ENCODE assay signal across 16 cellular contexts in the genomic region with DNA sequence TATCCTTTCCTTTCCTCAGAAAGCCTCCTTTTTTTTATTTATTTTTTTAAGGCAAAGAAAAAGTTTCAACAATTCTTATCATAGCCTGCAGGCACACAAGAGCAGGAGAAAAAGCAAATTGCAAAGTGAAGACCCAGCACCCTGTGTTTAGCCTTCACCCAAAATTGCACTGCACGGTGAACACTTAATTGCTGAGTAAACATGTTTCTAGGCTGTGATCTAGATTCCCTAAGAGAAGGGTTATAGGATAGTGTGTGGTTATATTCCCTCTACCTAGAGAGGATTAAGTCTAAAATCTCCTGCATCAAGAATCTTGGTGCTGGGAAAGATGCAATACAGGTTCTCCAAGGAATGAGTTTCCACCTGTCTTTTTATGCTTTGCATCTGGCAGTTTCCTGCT.
"Had no signal": no experiment of that assay in that cellular context is flagged by ENCODE, and none has a peak within 500 bp of the region (broad histone marks: within the 10 kb centered on the region; RNA-seq: fewer than 3 reads in every experiment).

No MANE protein-coding gene starts in this region.

- H3K4me1 ChIP-seq: body of pancreas, esophagus squamous epithelium, left lung had no signal

- H3K27me3 Mint-ChIP-seq: activated naive CD8-positive, alpha-beta T cell had no signal

- H3K27ac ChIP-seq: body of pancreas, coronary artery, esophagus squamous epithelium, left lung had no signal

- H3K4me3 Mint-ChIP-seq: activated CD4-positive, alpha-beta T cell treated with anti-CD3 and anti-CD28 coated beads, Interleukin-2, amount 10 ng/mL, durations not matched to agents 24 days and 14 days; activated CD8-positive, alpha-beta T cell treated with anti-CD3 and anti-CD28 coated beads, Interleukin-2, amount 10 ng/mL, durations not matched to agents 7 days and 5 days; activated naive CD8-positive, alpha-beta T cell; activated T-cell treated with anti-CD3 and anti-CD28 coated beads, Interleukin-2, amount 50 U/mL, for 72 hours; central memory CD8-positive, alpha-beta T cell; naive thymus-derived CD8-positive, alpha-beta T cell; stimulated activated effector memory CD8-positive, alpha-beta T cell treated with anti-CD3 and anti-CD28 coated beads, Interleukin-12 subunit alpha, Interleukin-12 subunit beta, amount 100 ng/mL, for 72 hours had no signal

- H3K36me3 Mint-ChIP-seq: stimulated activated effector memory CD8-positive, alpha-beta T cell treated with anti-CD3 and anti-CD28 coated beads, Interleukin-12 subunit alpha, Interleukin-12 subunit beta, amount 100 ng/mL, for 72 hours had no signal

- H3K4me1 Mint-ChIP-seq: activated CD4-positive, alpha-beta T cell treated with anti-CD3 and anti-CD28 coated beads, Interleukin-2, amount 10 ng/mL, durations not matched to agents 24 days and 14 days; central memory CD8-positive, alpha-beta T cell; naive thymus-derived CD8-positive, alpha-beta T cell; stimulated activated effector memory CD8-positive, alpha-beta T cell treated with anti-CD3 and anti-CD28 coated beads, Interleukin-12 subunit alpha, Interleukin-12 subunit beta, amount 100 ng/mL, for 72 hours had no signal

- H3K4me3 ChIP-seq: body of pancreas, coronary artery, esophagus squamous epithelium, left lung had no signal

- DNase-seq: activated CD4-positive, alpha-beta T cell treated with anti-CD3 and anti-CD28 coated beads, Interleukin-2, amount 10 ng/mL, durations not matched to agents 24 days and 14 days; activated CD4-positive, CD25-positive, alpha-beta regulatory T cell; activated CD8-positive, alpha-beta memory T cell treated with anti-CD3 and anti-CD28 coated beads, Interleukin-2, amount 50 U/mL, for 48 hours; activated CD8-positive, alpha-beta T cell treated with anti-CD3 and anti-CD28 coated beads, Interleukin-2, amount 10 ng/mL, durations not matched to agents 7 days and 5 days; activated gamma-delta T cell treated with Interleukin-2 at 50 U/mL for 16 hours; activated T-cell treated with anti-CD3 and anti-CD28 coated beads, Interleukin-2, amount 50 U/mL, for 72 hours; body of pancreas; esophagus squamous epithelium; hippocampal formation; left lung; mammary epithelial cell; naive thymus-derived CD8-positive, alpha-beta T cell had no signal

- H3K9me3 ChIP-seq: body of pancreas, esophagus squamous epithelium, left lung had no signal

- H3K27me3 ChIP-seq: body of pancreas, esophagus squamous epithelium, left lung had no signal

- ATAC-seq: activated CD8-positive, alpha-beta T cell treated with anti-CD3 and anti-CD28 coated beads, Interleukin-2, amount 10 ng/mL, durations not matched to agents 7 days and 5 days; activated T-cell treated with anti-CD3 and anti-CD28 coated beads, Interleukin-2, amount 50 U/mL, for 72 hours; body of pancreas; left lung; naive thymus-derived CD8-positive, alpha-beta T cell; stimulated activated effector memory CD8-positive, alpha-beta T cell treated with anti-CD3 and anti-CD28 coated beads, Interleukin-12 subunit alpha, Interleukin-12 subunit beta, amount 100 ng/mL, for 72 hours had no signal

- H3K9me3 Mint-ChIP-seq: activated CD4-positive, alpha-beta T cell treated with anti-CD3 and anti-CD28 coated beads, Interleukin-2, amount 10 ng/mL, durations not matched to agents 24 days and 14 days; activated T-cell treated with anti-CD3 and anti-CD28 coated beads, Interleukin-2, amount 50 U/mL, for 72 hours; central memory CD8-positive, alpha-beta T cell; naive thymus-derived CD8-positive, alpha-beta T cell; stimulated activated effector memory CD8-positive, alpha-beta T cell treated with anti-CD3 and anti-CD28 coated beads, Interleukin-12 subunit alpha, Interleukin-12 subunit beta, amount 100 ng/mL, for 72 hours had no signal

- H3K36me3 ChIP-seq: esophagus squamous epithelium, left lung had no signal

- H3K27ac Mint-ChIP-seq: activated CD4-positive, alpha-beta T cell treated with anti-CD3 and anti-CD28 coated beads, Interleukin-2, amount 10 ng/mL, durations not matched to agents 24 days and 14 days; activated CD8-positive, alpha-beta T cell treated with anti-CD3 and anti-CD28 coated beads, Interleukin-2, amount 10 ng/mL, durations not matched to agents 7 days and 5 days; activated naive CD8-positive, alpha-beta T cell; activated T-cell treated with anti-CD3 and anti-CD28 coated beads, Interleukin-2, amount 50 U/mL, for 72 hours; stimulated activated effector memory CD8-positive, alpha-beta T cell treated with anti-CD3 and anti-CD28 coated beads, Interleukin-12 subunit alpha, Interleukin-12 subunit beta, amount 100 ng/mL, for 72 hours had no signal
